Comparison of ENCODE assay signal across 22 cellular contexts in the genomic region with DNA sequence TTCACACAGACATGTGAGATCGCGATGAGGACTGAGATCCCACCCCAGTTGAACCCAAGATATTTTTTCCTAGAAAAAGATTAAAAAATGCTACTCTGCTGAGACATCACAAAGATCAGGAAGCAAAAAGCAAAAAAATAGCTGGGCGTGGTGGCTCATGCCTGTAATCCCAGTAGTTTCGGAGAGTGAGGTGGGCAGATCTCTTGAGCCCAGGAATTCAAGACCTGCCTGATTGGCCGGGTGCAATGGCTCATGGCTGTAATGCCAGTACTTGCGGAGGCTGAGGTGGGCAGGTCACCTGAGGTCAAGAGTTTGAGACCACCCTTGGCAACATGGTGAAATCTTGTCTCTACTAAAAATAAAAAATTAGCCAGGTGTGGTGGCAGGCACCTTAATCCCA. TPM values are rescaled to one million over a fixed set of nuclear protein-coding genes. Genes with fewer than 3 reads are reported as not detected.
"Had no signal": no experiment of that assay in that cellular context is flagged by ENCODE, and none has a peak within 500 bp of the region (broad histone marks: within the 10 kb centered on the region; RNA-seq: fewer than 3 reads in every experiment).

No MANE protein-coding gene starts in this region.

- H3K27ac ChIP-seq: brain microvascular endothelial cell, neutrophil, spleen had no signal

- H3K27ac Mint-ChIP-seq: activated naive CD4-positive, alpha-beta T cell treated with anti-CD3 and anti-CD28 coated beads for 36 hours; natural killer cell; stimulated activated naive B cell treated with anti-CD40 and anti-IgM and Interleukin-4, amounts not matched to agents 10 μg/mL and 1 μg/mL and 100 μg/mL, for 72 hours had no signal

- ATAC-seq: activated CD4-positive, CD25-positive, alpha-beta regulatory T cell treated with anti-CD3 and anti-CD28 coated beads, Interleukin-2, amount 50 U/mL, for 24 hours; activated T-cell treated with anti-CD3 and anti-CD28 coated beads, Interleukin-2, amount 50 U/mL, for 4 hours; natural killer cell; stimulated activated naive B cell treated with anti-CD40 and anti-IgM and Interleukin-4, amounts not matched to agents 10 μg/mL and 1 μg/mL and 100 μg/mL, for 72 hours had no signal

- H3K36me3 ChIP-seq: brain microvascular endothelial cell, neutrophil, sigmoid colon, spleen had no signal

- H3K36me3 Mint-ChIP-seq: natural killer cell; stimulated activated naive B cell treated with anti-CD40 and anti-IgM and Interleukin-4, amounts not matched to agents 10 μg/mL and 1 μg/mL and 100 μg/mL, for 72 hours had no signal

- DNase-seq: activated CD4-positive, alpha-beta T cell treated with anti-CD3 and anti-CD28 coated beads, Interleukin-2, amount 50 U/mL, for 1 hour; activated CD8-positive, alpha-beta memory T cell treated with anti-CD3 and anti-CD28 coated beads, Interleukin-2, amount 50 U/mL, for 4 hours; activated naive CD4-positive, alpha-beta T cell treated with anti-CD3 and anti-CD28 coated beads for 36 hours; activated T-cell treated with anti-CD3 and anti-CD28 coated beads, Interleukin-2, amount 50 U/mL, for 4 hours; cortex of kidney; effector CD4-positive, alpha-beta T cell; foreskin melanocyte; glutamatergic neuron; hippocampal formation; islet precursor cell; natural killer cell; spleen; stimulated activated naive B cell treated with anti-CD40 and anti-IgM and Interleukin-4, amounts not matched to agents 10 μg/mL and 1 μg/mL and 100 μg/mL, for 72 hours; T1000 had no signal

- H3K4me1 Mint-ChIP-seq: natural killer cell; stimulated activated naive B cell treated with anti-CD40 and anti-IgM and Interleukin-4, amounts not matched to agents 10 μg/mL and 1 μg/mL and 100 μg/mL, for 72 hours had no signal

- H3K9me3 Mint-ChIP-seq: activated naive CD4-positive, alpha-beta T cell treated with anti-CD3 and anti-CD28 coated beads for 36 hours; activated T-cell treated with anti-CD3 and anti-CD28 coated beads, Interleukin-2, amount 50 U/mL, for 4 hours; natural killer cell; stimulated activated naive B cell treated with anti-CD40 and anti-IgM and Interleukin-4, amounts not matched to agents 10 μg/mL and 1 μg/mL and 100 μg/mL, for 72 hours had no signal

- H3K9me3 ChIP-seq: neutrophil, sigmoid colon, spleen had no signal

- H3K27me3 ChIP-seq: neutrophil, sigmoid colon had no signal

- H3K4me3 Mint-ChIP-seq: activated naive CD4-positive, alpha-beta T cell treated with anti-CD3 and anti-CD28 coated beads for 36 hours; activated T-cell treated with anti-CD3 and anti-CD28 coated beads, Interleukin-2, amount 50 U/mL, for 4 hours; natural killer cell; stimulated activated naive B cell treated with anti-CD40 and anti-IgM and Interleukin-4, amounts not matched to agents 10 μg/mL and 1 μg/mL and 100 μg/mL, for 72 hours had no signal

- H3K4me3 ChIP-seq: sigmoid colon, spleen had no signal

RNA-seq across cellular contexts. Expression of a gene that starts 1.1 kb away (rescaled TPM):
- total RNA-seq: activated naive CD4-positive, alpha-beta T cell treated with anti-CD3 and anti-CD28 coated beads for 36 hours; natural killer cell; spleen; T-helper 1 cell treated with Interleukin-12 subunit alpha and Interleukin-12 subunit beta and Interleukin-4 antibody, amounts not matched to agents 30 ng/mL and 1 ng/mL, for 36 hours had no signal

RNA-seq across cellular contexts. Expression of a gene that starts 10.7 kb away (rescaled TPM):
- total RNA-seq: activated naive CD4-positive, alpha-beta T cell treated with anti-CD3 and anti-CD28 coated beads for 36 hours; activated T-cell treated with anti-CD3 and anti-CD28 coated beads, Interleukin-2, amount 50 U/mL, for 4 hours; sigmoid colon; T-helper 1 cell treated with Interleukin-12 subunit alpha and Interleukin-12 subunit beta and Interleukin-4 antibody, amounts not matched to agents 30 ng/mL and 1 ng/mL, for 36 hours; urinary bladder had no signal

RNA-seq across cellular contexts. Expression of a gene that starts 20.2 kb away (rescaled TPM):
- total RNA-seq: activated T-cell treated with anti-CD3 and anti-CD28 coated beads, Interleukin-2, amount 50 U/mL, for 4 hours; renal cortical epithelial cell; sigmoid colon; spleen; T-helper 1 cell treated with Interleukin-12 subunit alpha and Interleukin-12 subunit beta and Interleukin-4 antibody, amounts not matched to agents 30 ng/mL and 1 ng/mL, for 36 hours; urinary bladder had no signal
- polyA plus RNA-seq: sigmoid colon, spleen, thymus, urinary bladder had no signal
